Comparison of ENCODE assay signal across 16 cellular contexts in the genomic region with DNA sequence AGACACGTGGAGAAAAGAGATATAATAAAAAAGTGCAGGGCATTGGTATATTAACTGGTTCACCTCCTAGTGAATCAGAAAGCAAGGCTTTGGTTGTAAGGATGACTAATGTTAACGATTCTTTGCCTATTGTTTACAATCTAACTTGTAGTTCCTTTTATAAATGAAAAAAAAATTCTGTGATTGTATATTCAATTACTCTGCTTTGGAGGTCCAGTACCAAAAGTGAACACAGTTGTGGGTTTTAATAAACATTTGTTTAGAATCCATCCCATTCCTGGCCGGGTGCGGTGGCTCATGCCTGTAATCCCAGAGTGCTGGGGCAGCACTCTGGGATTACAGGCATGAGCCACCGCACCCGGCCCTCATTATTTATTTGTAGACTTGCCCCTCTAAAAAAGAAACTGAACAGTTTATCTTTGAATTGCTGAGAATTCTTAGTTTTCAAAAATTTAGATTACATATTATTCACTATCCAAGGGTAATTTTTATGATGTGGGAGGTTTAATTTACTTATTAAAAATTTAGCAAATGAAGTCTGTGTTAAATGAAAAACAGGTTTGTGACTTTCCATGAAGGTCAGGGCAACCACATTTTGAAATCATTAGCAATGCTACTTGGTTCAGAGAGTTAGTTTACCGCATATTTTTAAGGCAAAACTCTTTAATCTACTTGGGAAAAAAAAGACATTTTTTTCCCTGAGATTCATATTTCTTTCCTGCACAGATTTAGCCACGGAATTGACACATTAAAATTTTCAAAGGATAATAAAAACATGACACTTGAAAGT. TPM values are rescaled to one million over a fixed set of nuclear protein-coding genes. Genes with fewer than 3 reads are reported as not detected.
A peak's percentile ranks its signal among the peaks of the same experiment; 100 is the strongest.
DNase-seq lines count a peak whose midpoint lies in the region; ATAC-seq and TF ChIP-seq lines count a peak whose summit lies in the region.
"Had no signal": no experiment of that assay in that cellular context is flagged by ENCODE, and none has a peak within 500 bp of the region (broad histone marks: within the 10 kb centered on the region; RNA-seq: fewer than 3 reads in every experiment).

No MANE protein-coding gene starts in this region.

- WGBS in SK-N-SH (ENCODE audit: low lambda C conversion rate): 83% methylated on average over 8 of the region's 8 CpGs

- no peak for TF ChIP-seq RAD21 in SK-N-SH (IDR thresholded peaks at IDR 0.05; ENCODE audit: low read length)

- no peaks in the 10 kb centered on the region for H4K20me1 ChIP-seq in SK-N-SH (ENCODE audit: insufficient read depth)

- H3K27me3 ChIP-seq in SK-N-SH (ENCODE audit: insufficient read depth) (no peaks in the 10 kb centered on the region), vagina (no peaks in the 10 kb centered on the region), brain microvascular endothelial cell (replicated peaks) (no peaks in the 10 kb centered on the region)

- TF ChIP-seq EP300 in SK-N-SH (IDR thresholded peaks at IDR 0.05; ENCODE audit: borderline replicate concordance in 1 of 2, low read depth in 1 of 2, low read length in 1 of 2): no peak

- no peaks in the 10 kb centered on the region for H3K9me3 ChIP-seq in SK-N-SH
- no peaks in the 10 kb centered on the region for H3K9me3 ChIP-seq in vagina

- intact Hi-C loops in vagina (cut with DNase I): no loop called here

- H3K4me3 ChIP-seq in SK-N-SH (ENCODE audit: low read depth in 2 of 2, low read length in 1 of 2) (no peak overlapping the region), epithelial cell of esophagus (ENCODE audit: low read length) (no peak overlapping the region), vagina (no peak overlapping the region), brain microvascular endothelial cell (ENCODE audit: low read depth, low read length) (no peak overlapping the region)
- H3K4me3 ChIP-seq: K562 had no signal

- POLR2A ChIA-PET in SK-N-SH (lab: Yijun Ruan, JAX): no interaction called here

- H3K4me1 ChIP-seq in SK-N-SH (ENCODE audit: control insufficient read depth in 1 of 2, insufficient read depth in 2 of 2, low read depth in 1 of 2, low read length in 1 of 2) (peaks cover 5% of the 10 kb centered on the region in 2 experiments; a peak in 3 of 4 replicates), vagina (no peaks in the 10 kb centered on the region)

- peak overlapping the region; percentile 4; the same call in 1 of the 2 replicates for H2AFZ ChIP-seq in SK-N-SH (ENCODE audit: low read depth)

- H3K27ac ChIP-seq in SK-N-SH (ENCODE audit: low read depth in 2 of 2, low read length in 1 of 2) (no peak overlapping the region), vagina (peak overlapping the region; percentile 36), brain microvascular endothelial cell (no peak overlapping the region)

- H3K9ac ChIP-seq in SK-N-SH: no peak overlapping the region

- TF ChIP-seq POLR2A in vagina (IDR thresholded peaks at IDR 0.05): no peak

- DNase-seq in SK-N-SH (no peak), HPDE6-E6E7 (ENCODE audit: extremely low spot score) (peak; percentile 25), epithelial cell of esophagus (ENCODE audit: low read depth) (peak; percentile 34), vagina (ENCODE audit: extremely low spot score in 2 of 2) (no peak), brain microvascular endothelial cell (no peak), GM20000 (ENCODE audit: low spot score) (no peak)
- DNase-seq: 8988T; CD4-positive, alpha-beta memory T cell; DMS79 treated with DMSO at 0.1 percent for 48 hours; NCI-H1092; NCI-H1694; NCI-H345; NCI-H526 treated with DMSO at 0.1 percent for 48 hours had no signal

- no peaks in the 10 kb centered on the region for H3K79me2 ChIP-seq in SK-N-SH (ENCODE audit: insufficient read depth)

- ATAC-seq in SK-N-SH treated with all-trans-retinoic acid at 6 μM for 48 hours: no peak
- ATAC-seq in HG03095 (IDR thresholded peaks at IDR 0.05; ENCODE audit: unreplicated experiment): no peak
- ATAC-seq: K562 had no signal

- TF ChIP-seq CTCF in SK-N-SH (IDR thresholded peaks at IDR 0.05) (no peak), epithelial cell of esophagus (IDR thresholded peaks at IDR 0.05; ENCODE audit: insufficient read depth, low read depth, low read length, missing control alignments) (no peak), vagina (IDR thresholded peaks at IDR 0.05) (no peak), brain microvascular endothelial cell (IDR thresholded peaks at IDR 0.05; ENCODE audit: low read depth, low read length, missing control alignments) (no peak), GM20000 (IDR thresholded peaks at IDR 0.05; ENCODE audit: extremely low read depth, missing control alignments) (no peak)

- in situ Hi-C loops in brain microvascular endothelial cell (cut with HindIII; ENCODE audit: low pct_ligation_motif_present, low sequenced_read_pairs): no loop called here

- H3K4me2 ChIP-seq in SK-N-SH: no peak overlapping the region

- H3K36me3 ChIP-seq in SK-N-SH (replicated peaks in 1 of 2; ENCODE audit: control insufficient read depth in 1 of 2, insufficient read depth in 2 of 2, low read length in 1 of 2) (no peaks in the 10 kb centered on the region), vagina (no peaks in the 10 kb centered on the region), brain microvascular endothelial cell (replicated peaks) (no peaks in the 10 kb centered on the region)

- CTCF ChIA-PET in SK-N-SH (lab: Yijun Ruan, JAX): no interaction called here

- peaks cover 4% of the 10 kb centered on the region for H3F3A ChIP-seq in SK-N-SH (replicated peaks; ENCODE audit: insufficient read depth)

- H3K9me2 ChIP-seq in SK-N-SH: no peaks in the 10 kb centered on the region

TF ChIP-seq in SK-N-SH, 30 proteins besides CTCF, POLR2A, EP300 and RAD21:
- TF ChIP-seq JUND (IDR thresholded peaks at IDR 0.05) (no peak), FOXJ3 (CRISPR knock-in tag; IDR thresholded peaks at IDR 0.05) (no peak), TAF1 (IDR thresholded peaks at IDR 0.05; ENCODE audit: borderline replicate concordance, low read depth, low read length) (no peak)

TF ChIP-seq in SK-N-SH treated with all-trans-retinoic acid at 6 μM for 48 hours, 23 proteins besides CTCF, POLR2A, EP300 and RAD21:
- TF ChIP-seq, protein P1, sequence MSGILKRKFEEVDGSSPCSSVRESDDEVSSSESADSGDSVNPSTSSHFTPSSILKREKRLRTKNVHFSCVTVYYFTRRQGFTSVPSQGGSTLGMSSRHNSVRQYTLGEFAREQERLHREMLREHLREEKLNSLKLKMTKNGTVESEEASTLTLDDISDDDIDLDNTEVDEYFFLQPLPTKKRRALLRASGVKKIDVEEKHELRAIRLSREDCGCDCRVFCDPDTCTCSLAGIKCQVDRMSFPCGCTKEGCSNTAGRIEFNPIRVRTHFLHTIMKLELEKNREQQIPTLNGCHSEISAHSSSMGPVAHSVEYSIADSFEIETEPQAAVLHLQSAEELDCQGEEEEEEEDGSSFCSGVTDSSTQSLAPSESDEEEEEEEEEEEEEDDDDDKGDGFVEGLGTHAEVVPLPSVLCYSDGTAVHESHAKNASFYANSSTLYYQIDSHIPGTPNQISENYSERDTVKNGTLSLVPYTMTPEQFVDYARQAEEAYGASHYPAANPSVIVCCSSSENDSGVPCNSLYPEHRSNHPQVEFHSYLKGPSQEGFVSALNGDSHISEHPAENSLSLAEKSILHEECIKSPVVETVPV (CRISPR knock-in tag; IDR thresholded peaks at IDR 0.05): no peak
- TF ChIP-seq TCF4 (CRISPR knock-in tag; IDR thresholded peaks at IDR 0.05; ENCODE audit: borderline replicate concordance): no peak
- no peak for TF ChIP-seq ARNTL (CRISPR knock-in tag; IDR thresholded peaks at IDR 0.05; ENCODE audit: borderline replicate concordance, low read depth)
TF ChIP-seq in SK-N-SH treated with all-trans-retinoic acid at 6 μM for 48 hours: peak in this region for 0.

RNA-seq across cellular contexts. Expression of a gene that starts 37.1 kb away (rescaled TPM):
- 134 and 137 TPM in 2 replicates for polyA plus RNA-seq in SK-N-SH (2012; rRNA removed)
- 177 and 193 TPM in 2 replicates for polyA plus RNA-seq in SK-N-SH (2012; cell fraction: cytosol; rRNA removed)
- 101 and 180 TPM in 2 replicates for polyA plus RNA-seq in SK-N-SH (2012; cell fraction: nucleus; rRNA removed)
- total RNA-seq in vagina: 15.0 TPM
- total RNA-seq: CD4-positive, alpha-beta memory T cell had no signal

Comparison
In these comparisons a context has a peak if more than half of its experiments do, and no peak if none do; other contexts are left out.
1. DNase-seq: peak in HPDE6-E6E7 (single experiment) and epithelial cell of esophagus (single experiment); none in SK-N-SH (single experiment), vagina (0 of 2), brain microvascular endothelial cell (single experiment) and GM20000 (single experiment).